ENCODE assay signal across 1 cellular context in the genomic region with DNA sequence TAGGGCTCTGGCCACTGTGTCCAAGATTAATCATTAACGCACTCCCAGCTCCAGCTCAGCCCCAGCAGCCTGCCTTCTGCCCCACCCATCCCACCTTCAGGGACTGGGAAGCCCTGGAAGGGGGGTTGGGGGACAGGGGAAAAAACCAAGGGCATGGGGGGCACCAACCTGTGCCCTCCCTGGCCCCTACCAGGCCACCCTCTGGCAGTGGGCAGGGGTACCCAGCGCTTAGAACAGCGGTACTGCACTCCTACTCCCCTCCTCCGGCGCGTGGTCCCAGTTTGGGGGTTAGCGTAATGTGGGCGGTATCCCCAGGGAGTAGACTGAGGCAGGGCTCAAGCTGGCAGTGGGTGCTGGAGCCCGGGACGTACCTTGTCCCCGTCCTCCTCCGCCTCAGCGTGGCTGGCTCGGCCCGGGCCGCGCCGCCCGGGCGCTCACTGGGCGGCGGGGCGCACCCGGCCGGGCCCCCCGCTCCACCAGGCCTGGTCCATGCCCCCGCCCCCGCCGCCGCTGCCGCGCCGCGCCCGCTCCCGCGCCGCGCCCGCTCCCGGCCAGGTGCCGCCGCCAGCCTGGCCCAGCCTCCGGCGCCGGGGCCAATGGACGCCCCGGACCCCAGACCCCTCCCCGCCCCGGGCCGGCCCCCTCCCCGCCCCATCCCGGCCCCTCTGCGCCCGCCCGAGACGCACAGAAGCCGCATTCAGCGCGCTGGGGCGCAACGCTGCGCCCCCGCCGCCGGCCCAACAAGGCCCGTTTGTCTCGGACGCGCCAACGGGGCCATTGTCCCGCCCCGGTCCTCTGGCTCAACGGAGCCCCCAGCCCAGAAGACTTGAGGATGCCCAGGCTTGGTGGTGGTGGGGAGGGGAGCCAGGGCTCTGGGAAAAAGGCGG.
A peak's percentile ranks its signal among the peaks of the same experiment; 100 is the strongest.
TF ChIP-seq lines count a peak whose summit lies in the region.

Gene GAL3ST1 (minus strand): TSS at position 571 of the 887 bp plus-strand sequence. CDS start 17,273 bp downstream, outside the sequence.

TF ChIP-seq in HepG2, 621 proteins besides CTCF, POLR2A, EP300 and RAD21 (continued from another document):
- TF ChIP-seq HNF1B (CRISPR knock-in tag; IDR thresholded peaks at IDR 0.05) (peak; percentile 94), ZNF263 (CRISPR knock-in tag; IDR thresholded peaks at IDR 0.05) (peak; percentile 0; the same call in 1 of the 2 replicates), KAT2B (IDR thresholded peaks at IDR 0.05; ENCODE audit: borderline replicate concordance, low read depth, low read length) (no peak), GFI1 (CRISPR knock-in tag; IDR thresholded peaks at IDR 0.05; ENCODE audit: borderline replicate concordance) (no peak), MXD4 (CRISPR knock-in tag; IDR thresholded peaks at IDR 0.05) (0 out of 2 replicates have a peak, but pooled peaks have one; percentile 22), SAP130 (CRISPR knock-in tag; IDR thresholded peaks at IDR 0.05; ENCODE audit: low read depth) (peak; percentile 74), TBX2 (CRISPR knock-in tag; IDR thresholded peaks at IDR 0.05; ENCODE audit: borderline replicate concordance) (no peak), NAIF1 (CRISPR knock-in tag; IDR thresholded peaks at IDR 0.05; ENCODE audit: borderline replicate concordance) (no peak), ZNF274 (CRISPR knock-in tag; IDR thresholded peaks at IDR 0.05) (no peak), RBFOX2 (IDR thresholded peaks at IDR 0.05; ENCODE audit: low read depth, low read length) (peak; percentile 56), ZNF329 (CRISPR knock-in tag; IDR thresholded peaks at IDR 0.05; ENCODE audit: low read depth) (no peak), RARA (CRISPR knock-in tag; IDR thresholded peaks at IDR 0.05) (0 out of 2 replicates have a peak, but pooled peaks have one; percentile 4), GMEB1 (CRISPR knock-in tag; IDR thresholded peaks at IDR 0.05; ENCODE audit: borderline replicate concordance) (no peak), MYC (CRISPR knock-in tag; IDR thresholded peaks at IDR 0.05; ENCODE audit: borderline replicate concordance) (peak; percentile 33; the same call in 1 of the 2 replicates), REL (CRISPR knock-in tag; conservative IDR thresholded peaks at IDR 0.05) (no peak), ZMYM2 (CRISPR knock-in tag; IDR thresholded peaks at IDR 0.05) (no peak), NCOA5 (CRISPR knock-in tag; IDR thresholded peaks at IDR 0.05) (no peak), SPEN (CRISPR knock-in tag; IDR thresholded peaks at IDR 0.05; ENCODE audit: low read depth) (no peak), CEBPB (IDR thresholded peaks at IDR 0.05; ENCODE audit: borderline replicate concordance, low read depth, low read length) (no peak), ZMAT5 (CRISPR knock-in tag; IDR thresholded peaks at IDR 0.05; ENCODE audit: borderline replicate concordance, low read depth) (no peak), AGO1 (IDR thresholded peaks at IDR 0.05; ENCODE audit: low read depth, low read length, poor library complexity, severe bottlenecking) (no peak), GZF1 (CRISPR knock-in tag; IDR thresholded peaks at IDR 0.05) (0 out of 2 replicates have a peak, but pooled peaks have one; percentile 33), NCOR1 (IDR thresholded peaks at IDR 0.05; ENCODE audit: borderline replicate concordance, low read length) (peak; percentile 35; the same call in 1 of the 2 replicates), TAF1 (CRISPR knock-in tag; IDR thresholded peaks at IDR 0.05) (0 out of 2 replicates have a peak, but pooled peaks have one; percentile 14)
- TF ChIP-seq, protein P1, sequence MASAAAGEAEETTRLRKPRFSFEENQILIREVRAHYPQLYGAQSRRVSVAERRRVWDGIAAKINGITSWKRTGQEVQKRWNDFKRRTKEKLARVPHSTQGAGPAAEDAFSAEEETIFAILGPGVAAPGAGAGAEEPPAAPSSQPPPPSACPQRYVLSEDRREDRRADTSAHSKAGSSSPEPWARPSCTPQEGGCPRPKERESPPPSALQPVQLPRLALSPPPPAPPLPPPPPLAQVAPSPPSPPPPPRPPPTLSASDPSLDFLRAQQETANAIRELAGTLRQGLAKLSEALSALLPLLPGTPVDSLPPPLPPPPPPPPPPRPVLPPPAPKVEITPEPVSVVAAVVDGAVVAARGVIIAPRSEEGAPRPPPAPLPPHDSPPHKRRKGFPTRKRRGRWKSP (CRISPR knock-in tag; IDR thresholded peaks at IDR 0.05), result peak; percentile 96
- TF ChIP-seq, protein P2, sequence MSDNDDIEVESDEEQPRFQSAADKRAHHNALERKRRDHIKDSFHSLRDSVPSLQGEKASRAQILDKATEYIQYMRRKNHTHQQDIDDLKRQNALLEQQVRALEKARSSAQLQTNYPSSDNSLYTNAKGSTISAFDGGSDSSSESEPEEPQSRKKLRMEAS (IDR thresholded peaks at IDR 0.05), result 0 out of 2 replicates have a peak, but pooled peaks have one; percentile 15
- TF ChIP-seq, protein P3, sequence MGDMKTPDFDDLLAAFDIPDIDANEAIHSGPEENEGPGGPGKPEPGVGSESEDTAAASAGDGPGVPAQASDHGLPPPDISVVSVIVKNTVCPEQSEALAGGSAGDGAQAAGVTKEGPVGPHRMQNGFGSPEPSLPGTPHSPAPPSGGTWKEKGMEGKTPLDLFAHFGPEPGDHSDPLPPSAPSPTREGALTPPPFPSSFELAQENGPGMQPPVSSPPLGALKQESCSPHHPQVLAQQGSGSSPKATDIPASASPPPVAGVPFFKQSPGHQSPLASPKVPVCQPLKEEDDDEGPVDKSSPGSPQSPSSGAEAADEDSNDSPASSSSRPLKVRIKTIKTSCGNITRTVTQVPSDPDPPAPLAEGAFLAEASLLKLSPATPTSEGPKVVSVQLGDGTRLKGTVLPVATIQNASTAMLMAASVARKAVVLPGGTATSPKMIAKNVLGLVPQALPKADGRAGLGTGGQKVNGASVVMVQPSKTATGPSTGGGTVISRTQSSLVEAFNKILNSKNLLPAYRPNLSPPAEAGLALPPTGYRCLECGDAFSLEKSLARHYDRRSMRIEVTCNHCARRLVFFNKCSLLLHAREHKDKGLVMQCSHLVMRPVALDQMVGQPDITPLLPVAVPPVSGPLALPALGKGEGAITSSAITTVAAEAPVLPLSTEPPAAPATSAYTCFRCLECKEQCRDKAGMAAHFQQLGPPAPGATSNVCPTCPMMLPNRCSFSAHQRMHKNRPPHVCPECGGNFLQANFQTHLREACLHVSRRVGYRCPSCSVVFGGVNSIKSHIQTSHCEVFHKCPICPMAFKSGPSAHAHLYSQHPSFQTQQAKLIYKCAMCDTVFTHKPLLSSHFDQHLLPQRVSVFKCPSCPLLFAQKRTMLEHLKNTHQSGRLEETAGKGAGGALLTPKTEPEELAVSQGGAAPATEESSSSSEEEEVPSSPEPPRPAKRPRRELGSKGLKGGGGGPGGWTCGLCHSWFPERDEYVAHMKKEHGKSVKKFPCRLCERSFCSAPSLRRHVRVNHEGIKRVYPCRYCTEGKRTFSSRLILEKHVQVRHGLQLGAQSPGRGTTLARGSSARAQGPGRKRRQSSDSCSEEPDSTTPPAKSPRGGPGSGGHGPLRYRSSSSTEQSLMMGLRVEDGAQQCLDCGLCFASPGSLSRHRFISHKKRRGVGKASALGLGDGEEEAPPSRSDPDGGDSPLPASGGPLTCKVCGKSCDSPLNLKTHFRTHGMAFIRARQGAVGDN (CRISPR knock-in tag; IDR thresholded peaks at IDR 0.05), result peak; percentile 54
- TF ChIP-seq, protein P4, sequence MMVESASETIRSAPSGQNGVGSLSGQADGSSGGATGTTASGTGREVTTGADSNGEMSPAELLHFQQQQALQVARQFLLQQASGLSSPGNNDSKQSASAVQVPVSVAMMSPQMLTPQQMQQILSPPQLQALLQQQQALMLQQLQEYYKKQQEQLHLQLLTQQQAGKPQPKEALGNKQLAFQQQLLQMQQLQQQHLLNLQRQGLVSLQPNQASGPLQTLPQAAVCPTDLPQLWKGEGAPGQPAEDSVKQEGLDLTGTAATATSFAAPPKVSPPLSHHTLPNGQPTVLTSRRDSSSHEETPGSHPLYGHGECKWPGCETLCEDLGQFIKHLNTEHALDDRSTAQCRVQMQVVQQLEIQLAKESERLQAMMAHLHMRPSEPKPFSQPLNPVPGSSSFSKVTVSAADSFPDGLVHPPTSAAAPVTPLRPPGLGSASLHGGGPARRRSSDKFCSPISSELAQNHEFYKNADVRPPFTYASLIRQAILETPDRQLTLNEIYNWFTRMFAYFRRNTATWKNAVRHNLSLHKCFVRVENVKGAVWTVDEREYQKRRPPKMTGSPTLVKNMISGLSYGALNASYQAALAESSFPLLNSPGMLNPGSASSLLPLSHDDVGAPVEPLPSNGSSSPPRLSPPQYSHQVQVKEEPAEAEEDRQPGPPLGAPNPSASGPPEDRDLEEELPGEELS (CRISPR knock-in tag; IDR thresholded peaks at IDR 0.05), result peak; percentile 41; the same call in 1 of the 2 replicates
- TF ChIP-seq, protein P5, sequence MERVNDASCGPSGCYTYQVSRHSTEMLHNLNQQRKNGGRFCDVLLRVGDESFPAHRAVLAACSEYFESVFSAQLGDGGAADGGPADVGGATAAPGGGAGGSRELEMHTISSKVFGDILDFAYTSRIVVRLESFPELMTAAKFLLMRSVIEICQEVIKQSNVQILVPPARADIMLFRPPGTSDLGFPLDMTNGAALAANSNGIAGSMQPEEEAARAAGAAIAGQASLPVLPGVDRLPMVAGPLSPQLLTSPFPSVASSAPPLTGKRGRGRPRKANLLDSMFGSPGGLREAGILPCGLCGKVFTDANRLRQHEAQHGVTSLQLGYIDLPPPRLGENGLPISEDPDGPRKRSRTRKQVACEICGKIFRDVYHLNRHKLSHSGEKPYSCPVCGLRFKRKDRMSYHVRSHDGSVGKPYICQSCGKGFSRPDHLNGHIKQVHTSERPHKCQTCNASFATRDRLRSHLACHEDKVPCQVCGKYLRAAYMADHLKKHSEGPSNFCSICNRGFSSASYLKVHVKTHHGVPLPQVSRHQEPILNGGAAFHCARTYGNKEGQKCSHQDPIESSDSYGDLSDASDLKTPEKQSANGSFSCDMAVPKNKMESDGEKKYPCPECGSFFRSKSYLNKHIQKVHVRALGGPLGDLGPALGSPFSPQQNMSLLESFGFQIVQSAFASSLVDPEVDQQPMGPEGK (CRISPR knock-in tag; IDR thresholded peaks at IDR 0.05), result peak; percentile 85
- TF ChIP-seq, protein P6, sequence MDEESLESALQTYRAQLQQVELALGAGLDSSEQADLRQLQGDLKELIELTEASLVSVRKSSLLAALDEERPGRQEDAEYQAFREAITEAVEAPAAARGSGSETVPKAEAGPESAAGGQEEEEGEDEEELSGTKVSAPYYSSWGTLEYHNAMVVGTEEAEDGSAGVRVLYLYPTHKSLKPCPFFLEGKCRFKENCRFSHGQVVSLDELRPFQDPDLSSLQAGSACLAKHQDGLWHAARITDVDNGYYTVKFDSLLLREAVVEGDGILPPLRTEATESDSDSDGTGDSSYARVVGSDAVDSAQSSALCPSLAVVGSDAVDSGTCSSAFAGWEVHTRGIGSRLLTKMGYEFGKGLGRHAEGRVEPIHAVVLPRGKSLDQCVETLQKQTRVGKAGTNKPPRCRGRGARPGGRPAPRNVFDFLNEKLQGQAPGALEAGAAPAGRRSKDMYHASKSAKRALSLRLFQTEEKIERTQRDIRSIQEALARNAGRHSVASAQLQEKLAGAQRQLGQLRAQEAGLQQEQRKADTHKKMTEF (CRISPR knock-in tag; IDR thresholded peaks at IDR 0.05), result peak; percentile 22; the same call in 1 of the 2 replicates
